Comparison of ENCODE assay signal across 16 cellular contexts in genomic region chr5:5040712-5041111, GRCh38.
DNase-seq lines count a peak whose midpoint lies in the region; FAIRE-seq and TF ChIP-seq lines count a peak whose summit lies in the region.
"Had no signal": no experiment of that assay in that cellular context is flagged by ENCODE, and none has a peak within 500 bp of the region (broad histone marks: within the 10 kb centered on the region; RNA-seq: fewer than 3 reads in every experiment).

No MANE protein-coding gene starts in this region.

- TF ChIP-seq CTCF in OCI-LY3 (IDR thresholded peaks at IDR 0.05; ENCODE audit: low read depth, low read length) (no peak), esophagus squamous epithelium (IDR thresholded peaks at IDR 0.05) (no peak)

- no peak overlapping the region for H2AFZ ChIP-seq in OCI-LY3 (ENCODE audit: low read depth, low read length)
- H2AFZ ChIP-seq: GM23248 had no signal

- no peak overlapping the region for H3K4me2 ChIP-seq in OCI-LY3 (ENCODE audit: low read length)

- DNase-seq in GM12892 (ENCODE audit: insufficient read length), result no peak
- peak; percentile 28 for DNase-seq in posterior vena cava (ENCODE audit: low spot score)
- DNase-seq in A172 (ENCODE audit: low spot score), result no peak
- no peak for DNase-seq in NCI-H226
- DNase-seq in esophagus squamous epithelium (lab: John Stamatoyannopoulos, UW), result no peak
- DNase-seq: 8988T; C1 segment of cervical spinal cord; CD4-positive, alpha-beta memory T cell; COR-L47; DMS153; DND-41; GM23248; H9 had no signal

- H3K4me1 ChIP-seq in OCI-LY3 (ENCODE audit: low read length) (peaks cover 32% of the 10 kb centered on the region), esophagus squamous epithelium (no peaks in the 10 kb centered on the region)

- H3K36me3 ChIP-seq in OCI-LY3 (replicated peaks; ENCODE audit: low read depth, low read length) (peaks cover 50% of the 10 kb centered on the region), esophagus squamous epithelium (no peaks in the 10 kb centered on the region)

- peaks cover 30% of the 10 kb centered on the region for H3K9me3 ChIP-seq in OCI-LY3 (ENCODE audit: insufficient read depth, low read length)
- no peaks in the 10 kb centered on the region for H3K9me3 ChIP-seq in esophagus squamous epithelium

- 73 to 79% methylated on average over 3 of the region's 3 CpGs for WGBS in esophagus squamous epithelium, 2 donors

- no peak for TF ChIP-seq POLR2A in GM12892 (IDR thresholded peaks at IDR 0.05; ENCODE audit: low read depth, low read length)
- TF ChIP-seq POLR2A in esophagus squamous epithelium (IDR thresholded peaks at IDR 0.05), result no peak

- H3K27ac ChIP-seq in OCI-LY3 (ENCODE audit: low read length) (peak overlapping the region; percentile 89), esophagus squamous epithelium (no peak overlapping the region)
- H3K27ac ChIP-seq: GM23248 had no signal

- H3K27me3 ChIP-seq in OCI-LY3 (ENCODE audit: low read depth, low read length) (no peaks in the 10 kb centered on the region), esophagus squamous epithelium (no peaks in the 10 kb centered on the region)

- intact Hi-C loops in posterior vena cava (cut with DNase I) (no loop called here), esophagus squamous epithelium (cut with DNase I) (no loop called here)

- FAIRE-seq in GM12892 (lab: Jason Lieb, UNC), result peak; percentile 67
- FAIRE-seq: G401.6, GM19239 had no signal

- H3K79me2 ChIP-seq in OCI-LY3 (ENCODE audit: low read length), result no peaks in the 10 kb centered on the region

- no peaks in the 10 kb centered on the region for H4K20me1 ChIP-seq in OCI-LY3 (ENCODE audit: insufficient read depth, low read length)

- no peak overlapping the region for H3K4me3 ChIP-seq in OCI-LY3 (ENCODE audit: low read length)
- no peak overlapping the region for H3K4me3 ChIP-seq in esophagus squamous epithelium
- H3K4me3 ChIP-seq: GM23248 had no signal

- peak overlapping the region; percentile 23; the same call in 1 of the 2 replicates for H3K9ac ChIP-seq in OCI-LY3 (ENCODE audit: low read length)
- H3K9ac ChIP-seq: GM23248 had no signal
